In the genomic region with DNA sequence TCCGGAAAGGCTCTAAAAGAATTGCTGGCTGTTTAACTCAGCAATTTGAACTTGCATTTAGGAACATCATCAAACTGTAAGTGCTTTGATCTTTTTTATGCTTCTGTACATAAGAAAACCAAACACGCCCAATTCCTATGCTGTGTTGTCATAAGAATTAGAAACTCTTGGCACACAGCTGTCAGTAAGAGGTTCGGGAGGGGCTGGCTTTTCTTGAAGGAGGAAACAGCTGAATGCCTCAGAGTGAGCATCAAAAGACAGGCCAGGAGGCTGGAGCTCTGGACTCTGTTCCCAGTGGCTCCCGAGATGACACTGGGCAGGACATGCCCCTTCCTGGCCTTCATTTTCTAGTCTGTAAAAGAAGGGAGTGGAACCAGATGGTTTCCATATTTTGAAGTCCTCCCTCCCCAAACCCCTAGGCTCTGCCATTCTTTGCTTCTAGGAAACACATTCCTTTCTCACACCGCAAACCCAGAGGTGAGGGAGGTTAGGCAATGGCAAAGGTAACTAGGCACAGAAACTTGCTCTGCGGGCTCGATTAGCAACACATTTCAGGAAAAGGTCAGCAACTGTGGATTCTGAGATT, we compare ENCODE assay signal across 8 cellular contexts.
DNase-seq lines count a peak whose midpoint lies in the region; ATAC-seq lines count a peak whose summit lies in the region.

No MANE protein-coding gene starts in this region.

- ATAC-seq in GM21576 (IDR thresholded peaks at IDR 0.05; ENCODE audit: unreplicated experiment): no peak

- peak; percentile 75 for DNase-seq in ELR (ENCODE audit: low read depth)
- DNase-seq in NCI-H69 (lab: John Stamatoyannopoulos, UW): peak; percentile 92
- DNase-seq in fibroblast of gingiva (ENCODE audit: low read depth): peak; percentile 84
- peak; percentile 93 for DNase-seq in renal cortical epithelial cell (ENCODE audit: low read depth)
- no peak for DNase-seq in DMS153 treated with DMSO at 0.1 percent for 48 hours (lab: John Stamatoyannopoulos, UW; ENCODE audit: unreplicated experiment)
- no peak for DNase-seq in NOMO-1 (lab: John Stamatoyannopoulos, UW; ENCODE audit: unreplicated experiment in 2 of 2)
- no peak for DNase-seq in stimulated activated CD8-positive, alpha-beta memory T cell treated with anti-CD3 and anti-CD28 coated beads, Interleukin-4, amount 100 ng/mL, for 48 hours

Comparison
In these comparisons a context has a peak if more than half of its experiments do, and no peak if none do; other contexts are left out.
1. DNase-seq: peak in ELR (single experiment), NCI-H69 (single experiment), fibroblast of gingiva (single experiment) and renal cortical epithelial cell (single experiment); none in DMS153 treated with DMSO at 0.1 percent for 48 hours (single experiment), NOMO-1 (0 of 2) and stimulated activated CD8-positive, alpha-beta memory T cell treated with anti-CD3 and anti-CD28 coated beads, Interleukin-4, amount 100 ng/mL, for 48 hours (single experiment).